ENCODE assay signal across 41 cellular contexts in genomic region chr2:218070587-218070986, GRCh38. TPM values are rescaled to one million over a fixed set of nuclear protein-coding genes. Genes with fewer than 3 reads are reported as not detected.
"Had no signal": no experiment of that assay in that cellular context is flagged by ENCODE, and none has a peak within 500 bp of the region (broad histone marks: within the 10 kb centered on the region; RNA-seq: fewer than 3 reads in every experiment).

No MANE protein-coding gene starts in this region.

- H3K27ac Mint-ChIP-seq: activated CD4-positive, alpha-beta memory T cell treated with anti-CD3 and anti-CD28 coated beads for 36 hours; activated CD4-positive, alpha-beta T cell treated with anti-CD3 and anti-CD28 coated beads for 36 hours; activated CD4-positive, alpha-beta T cell treated with anti-CD3 and anti-CD28 coated beads, Interleukin-2, amount 10 ng/mL, durations not matched to agents 24 days and 14 days; activated CD8-positive, alpha-beta memory T cell treated with anti-CD3 and anti-CD28 coated beads, Interleukin-2, amount 10 ng/mL, durations not matched to agents 7 days and 5 days; activated CD8-positive, alpha-beta T cell treated with anti-CD3 and anti-CD28 coated beads, Interleukin-2, amount 10 ng/mL, durations not matched to agents 7 days and 5 days; activated naive CD4-positive, alpha-beta T cell treated with anti-CD3 and anti-CD28 coated beads, Interleukin-2, amount 10 ng/mL, durations not matched to agents 7 days and 5 days; activated naive CD4-positive, alpha-beta T cell treated with anti-CD3 and anti-CD28 coated beads, Interleukin-2, amount 50 U/mL, for 72 hours; activated naive CD8-positive, alpha-beta T cell treated with anti-CD3 and anti-CD28 coated beads, Interleukin-2, amount 50 U/mL, for 24 hours; brain; effector memory CD8-positive, alpha-beta T cell; T-cell; T-helper 1 cell treated with Interleukin-12 subunit alpha and Interleukin-12 subunit beta and Interleukin-4 antibody, amounts not matched to agents 30 μg/mL and 1 μg/mL, for 36 hours; T-helper 2 cell treated with Interferon-gamma antibody and Interleukin-4, amounts not matched to agents 5 μg/mL and 100 μg/mL, for 36 hours had no signal

- H3K4me3 ChIP-seq: adrenal gland, breast epithelium, cardiac muscle cell, coronary artery, esophagus squamous epithelium, gastroesophageal sphincter, heart right ventricle had no signal

- ATAC-seq: activated CD4-positive, alpha-beta T cell treated with anti-CD3 and anti-CD28 coated beads for 36 hours; activated CD8-positive, alpha-beta memory T cell treated with anti-CD3 and anti-CD28 coated beads, Interleukin-2, amount 10 ng/mL, durations not matched to agents 7 days and 5 days; activated CD8-positive, alpha-beta T cell treated with anti-CD3 and anti-CD28 coated beads, Interleukin-2, amount 10 ng/mL, durations not matched to agents 7 days and 5 days; activated naive CD4-positive, alpha-beta T cell treated with anti-CD3 and anti-CD28 coated beads, Interleukin-2, amount 50 U/mL, for 72 hours; activated naive CD8-positive, alpha-beta T cell treated with anti-CD3 and anti-CD28 coated beads, Interleukin-2, amount 50 U/mL, for 24 hours; effector memory CD8-positive, alpha-beta T cell; gastroesophageal sphincter; heart right ventricle; T-cell had no signal

- H3K27ac ChIP-seq: adrenal gland, breast epithelium, cardiac muscle cell, coronary artery, esophagus squamous epithelium, gastroesophageal sphincter, heart right ventricle had no signal

- H3K4me1 ChIP-seq: adrenal gland, breast epithelium had no signal

- H3K9me3 Mint-ChIP-seq: activated CD4-positive, alpha-beta memory T cell treated with anti-CD3 and anti-CD28 coated beads for 36 hours; activated CD4-positive, alpha-beta T cell treated with anti-CD3 and anti-CD28 coated beads, Interleukin-2, amount 10 ng/mL, durations not matched to agents 24 days and 14 days; activated naive CD4-positive, alpha-beta T cell treated with anti-CD3 and anti-CD28 coated beads, Interleukin-2, amount 10 ng/mL, durations not matched to agents 7 days and 5 days; activated naive CD4-positive, alpha-beta T cell treated with anti-CD3 and anti-CD28 coated beads, Interleukin-2, amount 50 U/mL, for 72 hours; activated naive CD8-positive, alpha-beta T cell treated with anti-CD3 and anti-CD28 coated beads, Interleukin-2, amount 50 U/mL, for 24 hours; brain; effector memory CD8-positive, alpha-beta T cell; T-cell; T-helper 1 cell treated with Interleukin-12 subunit alpha and Interleukin-12 subunit beta and Interleukin-4 antibody, amounts not matched to agents 30 μg/mL and 1 μg/mL, for 36 hours; T-helper 2 cell treated with Interferon-gamma antibody and Interleukin-4, amounts not matched to agents 5 μg/mL and 100 μg/mL, for 36 hours had no signal

- DNase-seq: activated CD4-positive, alpha-beta memory T cell treated with anti-CD3 and anti-CD28 coated beads for 36 hours; activated CD4-positive, alpha-beta T cell treated with anti-CD3 and anti-CD28 coated beads for 36 hours; activated CD4-positive, alpha-beta T cell treated with anti-CD3 and anti-CD28 coated beads, Interleukin-2, amount 10 ng/mL, durations not matched to agents 24 days and 14 days; activated CD4-positive, CD25-positive, alpha-beta regulatory T cell; activated CD4-positive, CD25-positive, alpha-beta regulatory T cell treated with anti-CD3 and anti-CD28 coated beads, Interleukin-2, amount 50 U/mL, for 72 hours; activated CD8-positive, alpha-beta memory T cell treated with anti-CD3 and anti-CD28 coated beads, Interleukin-2, amount 50 U/mL, for 4 hours; activated CD8-positive, alpha-beta T cell treated with anti-CD3 and anti-CD28 coated beads, Interleukin-2, amount 10 ng/mL, durations not matched to agents 7 days and 5 days; activated gamma-delta T cell; activated naive CD4-positive, alpha-beta T cell; activated naive CD4-positive, alpha-beta T cell treated with anti-CD3 and anti-CD28 coated beads, Interleukin-2, amount 10 ng/mL, durations not matched to agents 7 days and 5 days; activated naive CD8-positive, alpha-beta T cell treated with anti-CD3 and anti-CD28 coated beads, Interleukin-2, amount 50 U/mL, for 24 hours; activated T-cell treated with anti-CD3 and anti-CD28 coated beads, Interleukin-2, amount 50 U/mL, for 1 hour; activated T-cell treated with anti-CD3 and anti-CD28 coated beads, Interleukin-2, amount 50 U/mL, for 48 hours; amygdala; aorta; central memory CD4-positive, alpha-beta T cell; dermis blood vessel endothelial cell; effector CD4-positive, alpha-beta T cell; effector memory CD8-positive, alpha-beta T cell; erythroblast; esophagus squamous epithelium; foreskin melanocyte; heart right ventricle; SW 1271; T-cell; T1000 had no signal

- H3K36me3 ChIP-seq: adrenal gland, breast epithelium, cardiac muscle cell, esophagus squamous epithelium, gastroesophageal sphincter, heart right ventricle had no signal

- H3K4me3 Mint-ChIP-seq: activated CD4-positive, alpha-beta memory T cell treated with anti-CD3 and anti-CD28 coated beads for 36 hours; activated CD4-positive, alpha-beta T cell treated with anti-CD3 and anti-CD28 coated beads for 36 hours; activated CD4-positive, alpha-beta T cell treated with anti-CD3 and anti-CD28 coated beads, Interleukin-2, amount 10 ng/mL, durations not matched to agents 24 days and 14 days; activated CD8-positive, alpha-beta memory T cell treated with anti-CD3 and anti-CD28 coated beads, Interleukin-2, amount 10 ng/mL, durations not matched to agents 7 days and 5 days; activated CD8-positive, alpha-beta T cell treated with anti-CD3 and anti-CD28 coated beads, Interleukin-2, amount 10 ng/mL, durations not matched to agents 7 days and 5 days; activated naive CD4-positive, alpha-beta T cell treated with anti-CD3 and anti-CD28 coated beads, Interleukin-2, amount 10 ng/mL, durations not matched to agents 7 days and 5 days; activated naive CD8-positive, alpha-beta T cell treated with anti-CD3 and anti-CD28 coated beads, Interleukin-2, amount 50 U/mL, for 24 hours; brain; T-helper 1 cell treated with Interleukin-12 subunit alpha and Interleukin-12 subunit beta and Interleukin-4 antibody, amounts not matched to agents 30 μg/mL and 1 μg/mL, for 36 hours; T-helper 2 cell treated with Interferon-gamma antibody and Interleukin-4, amounts not matched to agents 5 μg/mL and 100 μg/mL, for 36 hours had no signal

- H3K27me3 ChIP-seq: adrenal gland, breast epithelium had no signal

- H3K36me3 Mint-ChIP-seq: activated CD4-positive, alpha-beta memory T cell treated with anti-CD3 and anti-CD28 coated beads for 36 hours; activated CD8-positive, alpha-beta memory T cell treated with anti-CD3 and anti-CD28 coated beads, Interleukin-2, amount 10 ng/mL, durations not matched to agents 7 days and 5 days; activated naive CD4-positive, alpha-beta T cell treated with anti-CD3 and anti-CD28 coated beads, Interleukin-2, amount 10 ng/mL, durations not matched to agents 7 days and 5 days; activated naive CD4-positive, alpha-beta T cell treated with anti-CD3 and anti-CD28 coated beads, Interleukin-2, amount 50 U/mL, for 72 hours; brain; T-cell had no signal

- H3K9me3 ChIP-seq: adrenal gland, breast epithelium, esophagus squamous epithelium, gastroesophageal sphincter, heart right ventricle had no signal

RNA-seq across cellular contexts. Expression of gene RUFY4, which starts 1.5 kb away (rescaled TPM):
- total RNA-seq: activated CD8-positive, alpha-beta memory T cell treated with anti-CD3 and anti-CD28 coated beads for 36 hours; cardiac muscle cell; cerebellum; dermis blood vessel endothelial cell; esophagus squamous epithelium; fibroblast of lung; fibroblast of villous mesenchyme; gastroesophageal sphincter; glomerular endothelial cell had no signal

RNA-seq across cellular contexts. Expression of gene CXCR2, which starts 55.2 kb away (rescaled TPM):
- total RNA-seq: activated CD4-positive, alpha-beta memory T cell treated with anti-CD3 and anti-CD28 coated beads for 36 hours; activated CD8-positive, alpha-beta memory T cell treated with anti-CD3 and anti-CD28 coated beads for 36 hours; cerebellum; dermis blood vessel endothelial cell; fibroblast of lung; fibroblast of villous mesenchyme; glomerular endothelial cell had no signal
